8 cellular contexts compared by ENCODE assay signal in genomic region chr7:102426268-102427031, GRCh38. TPM values are rescaled to one million over a fixed set of nuclear protein-coding genes. Genes with fewer than 3 reads are reported as not detected.
DNase-seq lines count a peak whose midpoint lies in the region; ATAC-seq and TF ChIP-seq lines count a peak whose summit lies in the region.

No MANE protein-coding gene starts in this region.

- WGBS in suprapubic skin = 78% methylated on average over 15 of the region's 16 CpGs

- intact Hi-C loops in mucosa of descending colon (cut with DNase I, micrococcal nuclease) (no loop called here), gastrocnemius medialis (cut with DNase I; ENCODE audit: low total_unique reads) (no loop called here)

- H3F3A ChIP-seq in MM.1S (ENCODE audit: insufficient read depth, low read length) = peaks cover 46% of the 10 kb centered on the region

- H3K9me3 ChIP-seq in BLaER1 treated with 17β-estradiol and CSF1 and Interleukin-3, amounts not matched to agents 10 nM and 100 nM (replicated peaks in 1 of 11) = no peaks in the 10 kb centered on the region
- H3K9me3 ChIP-seq in MM.1S (replicated peaks; ENCODE audit: insufficient read depth, low read length) (no peaks in the 10 kb centered on the region), mucosa of descending colon (no peaks in the 10 kb centered on the region), suprapubic skin (no peaks in the 10 kb centered on the region), gastrocnemius medialis (no peaks in the 10 kb centered on the region)

- peak overlapping the region; percentile 24 to 57 (median 47); a peak in 19 of 20 replicates for H3K4me3 ChIP-seq in BLaER1 treated with 17β-estradiol and CSF1 and Interleukin-3, amounts not matched to agents 10 nM and 100 nM
- H3K4me3 ChIP-seq in MM.1S (ENCODE audit: low read length) = peak overlapping the region; percentile 49
- no peak overlapping the region for H3K4me3 ChIP-seq in mucosa of descending colon
- no peak overlapping the region for H3K4me3 ChIP-seq in suprapubic skin
- H3K4me3 ChIP-seq in gastrocnemius medialis = no peak overlapping the region

- no peak overlapping the region for H2AFZ ChIP-seq in MM.1S (ENCODE audit: low read length)

- TF ChIP-seq EP300 in suprapubic skin (IDR thresholded peaks at IDR 0.05) = no peak

- H3K9me2 ChIP-seq in MM.1S (replicated peaks; ENCODE audit: insufficient read depth, low read length) = no peaks in the 10 kb centered on the region

- in situ Hi-C loops in gastrocnemius medialis (cut with MboI; ENCODE audit: low sequenced_read_pairs in 4 of 4) = no loop called here

- no peaks in the 10 kb centered on the region; a peak in 1 of 22 replicates for H4K20me1 ChIP-seq in BLaER1 treated with 17β-estradiol and CSF1 and Interleukin-3, amounts not matched to agents 10 nM and 100 nM
- H4K20me1 ChIP-seq in MM.1S (ENCODE audit: insufficient read depth, low read length) = no peaks in the 10 kb centered on the region

- H3K4me2 ChIP-seq in BLaER1 treated with 17β-estradiol and CSF1 and Interleukin-3, amounts not matched to agents 10 nM and 100 nM = peak overlapping the region; percentile 86 to 98 (median 94)
- H3K4me2 ChIP-seq in MM.1S (ENCODE audit: low read depth, low read length) = peak overlapping the region; percentile 84

- H3K79me2 ChIP-seq in MM.1S (ENCODE audit: low read length) = peaks cover 27% of the 10 kb centered on the region

- peak overlapping the region; percentile 77 to 90 (median 84) for H3K9ac ChIP-seq in BLaER1 treated with 17β-estradiol and CSF1 and Interleukin-3, amounts not matched to agents 10 nM and 100 nM
- peak overlapping the region; percentile 93 for H3K9ac ChIP-seq in MM.1S (ENCODE audit: low read length)

- peaks cover 83 to 99% (median 96%) of the 10 kb centered on the region in 10 experiments for H3K4me1 ChIP-seq in BLaER1 treated with 17β-estradiol and CSF1 and Interleukin-3, amounts not matched to agents 10 nM and 100 nM
- peaks cover 67% of the 10 kb centered on the region for H3K4me1 ChIP-seq in MM.1S (ENCODE audit: low read length)
- H3K4me1 ChIP-seq in mucosa of descending colon (ENCODE audit: low read depth) = peaks cover 4% of the 10 kb centered on the region
- peaks cover 12% of the 10 kb centered on the region for H3K4me1 ChIP-seq in suprapubic skin
- no peaks in the 10 kb centered on the region for H3K4me1 ChIP-seq in gastrocnemius medialis

- no peaks in the 10 kb centered on the region for H3K27me3 ChIP-seq in BLaER1 treated with 17β-estradiol and CSF1 and Interleukin-3, amounts not matched to agents 10 nM and 100 nM
- no peaks in the 10 kb centered on the region for H3K27me3 ChIP-seq in MM.1S (replicated peaks; ENCODE audit: insufficient read depth, low read length)
- H3K27me3 ChIP-seq in suprapubic skin = no peaks in the 10 kb centered on the region
- H3K27me3 ChIP-seq in gastrocnemius medialis = no peaks in the 10 kb centered on the region

- no peak for TF ChIP-seq POLR2A in suprapubic skin (IDR thresholded peaks at IDR 0.05)
- no peak for TF ChIP-seq POLR2A in gastrocnemius medialis (IDR thresholded peaks at IDR 0.05)

- no peak for TF ChIP-seq CTCF in MM.1S (IDR thresholded peaks at IDR 0.05; ENCODE audit: low read length)
- TF ChIP-seq CTCF in mucosa of descending colon (IDR thresholded peaks at IDR 0.05) = no peak
- TF ChIP-seq CTCF in suprapubic skin (IDR thresholded peaks at IDR 0.05) = no peak
- TF ChIP-seq CTCF in gastrocnemius medialis (IDR thresholded peaks at IDR 0.05 in 4 of 5, conservative IDR thresholded peaks at IDR 0.05 in 1 of 5) = no peak

- peak; percentile 95 for DNase-seq in MM.1S
- peak; percentile 41 for DNase-seq in activated T-helper 1 cell treated with Interleukin-2 at 50 U/mL for 16 hours (ENCODE audit: low read depth)
- peak; percentile 50 to 79 (median 58) for DNase-seq in mucosa of descending colon
- DNase-seq in suprapubic skin (ENCODE audit: low spot score in 2 of 2) = no peak
- no peak for DNase-seq in SW480 (ENCODE audit: low spot score)
- no peak for DNase-seq in gastrocnemius medialis

- peak; percentile 51 for ATAC-seq in GM21447 (IDR thresholded peaks at IDR 0.05; ENCODE audit: unreplicated experiment)
- peak; percentile 64 for ATAC-seq in mucosa of descending colon
- no peak for ATAC-seq in gastrocnemius medialis

- H3K36me3 ChIP-seq in BLaER1 treated with 17β-estradiol and CSF1 and Interleukin-3, amounts not matched to agents 10 nM and 100 nM = peaks cover 0 to 29% (median 17%) of the 10 kb centered on the region in 11 experiments; a peak in 13 of 22 replicates
- H3K36me3 ChIP-seq in MM.1S (replicated peaks; ENCODE audit: insufficient read depth, low read length) (no peaks in the 10 kb centered on the region; the same call in 1 of the 2 replicates), mucosa of descending colon (ENCODE audit: low read depth) (no peaks in the 10 kb centered on the region), suprapubic skin (peaks cover 41% of the 10 kb centered on the region), gastrocnemius medialis (peaks cover 0 to 22% of the 10 kb centered on the region in 2 donors)

- peak overlapping the region; percentile 91 to 99 (median 95) for H3K27ac ChIP-seq in BLaER1 treated with 17β-estradiol and CSF1 and Interleukin-3, amounts not matched to agents 10 nM and 100 nM
- H3K27ac ChIP-seq in MM.1S (ENCODE audit: low read length) (peak overlapping the region; percentile 98), suprapubic skin (peak overlapping the region; percentile 56), gastrocnemius medialis (peak overlapping the region in 1 of 4 donors; percentile 0)

RNA-seq across cellular contexts. Expression of gene ORAI2, which starts 6.9 kb away (rescaled TPM):
- total RNA-seq in mucosa of descending colon (1 to 10 TPM; 2.8 to 9.8 (median 7.5) TPM), suprapubic skin (1 to 10 TPM; 4.3 to 7.0 (median 5.0) TPM), gastrocnemius medialis (1 to 10 TPM; 1.8 to 4.1 (median 2.3) TPM)

RNA-seq across cellular contexts. Expression of gene PRKRIP1, which starts 30.3 kb away (rescaled TPM):
- total RNA-seq in mucosa of descending colon = 10 to 100 TPM; 15.1 to 24.1 (median 18.6) TPM
- 10 to 100 TPM; 21.5 to 54.7 (median 23.3) TPM for total RNA-seq in suprapubic skin
- total RNA-seq in gastrocnemius medialis = 10 to 100 TPM in 3 of 4 donors, 1 to 10 TPM in 1; 6.1 to 22.1 (median 13.4) TPM

RNA-seq across cellular contexts. Expression of gene ALKBH4, which starts 38.2 kb away (rescaled TPM):
- total RNA-seq in mucosa of descending colon (10 to 100 TPM in 1 of 3 donors, 1 to 10 TPM in 2; 8.4 to 11.1 (median 10.0) TPM), suprapubic skin (10 to 100 TPM; 17.9 to 41.1 (median 26.7) TPM), gastrocnemius medialis (10 to 100 TPM in 2 of 4 donors, 1 to 10 TPM in 2; 8.7 to 15.1 (median 10.9) TPM)

RNA-seq across cellular contexts. Expression of gene LRWD1, which starts 38.3 kb away (rescaled TPM):
- total RNA-seq in mucosa of descending colon (10 to 100 TPM; 12.7 to 17.6 (median 13.3) TPM), suprapubic skin (10 to 100 TPM in 3 of 4 donors, 1 to 10 TPM in 1; 9.8 to 19.2 (median 16.4) TPM), gastrocnemius medialis (10 to 100 TPM in 3 of 4 donors, 1 to 10 TPM in 1; 7.5 to 24.5 (median 18.0) TPM)

RNA-seq across cellular contexts. Expression of gene POLR2J, which starts 52.3 kb away (rescaled TPM):
- total RNA-seq in mucosa of descending colon (10 to 100 TPM; 44.0 to 59.3 (median 45.6) TPM), suprapubic skin (10 to 100 TPM in 3 of 4 donors, 1 to 10 TPM in 1; 9.5 to 29.0 (median 19.3) TPM), gastrocnemius medialis (10 to 100 TPM; 25.7 to 67.9 (median 51.6) TPM)

Comparison
In these comparisons a context has a peak if more than half of its experiments do, and no peak if none do; other contexts are left out.
1. H3K4me3 ChIP-seq: peak in BLaER1 treated with 17β-estradiol and CSF1 and Interleukin-3, amounts not matched to agents 10 nM and 100 nM (10 of 10) and MM.1S (single experiment); none in mucosa of descending colon (single experiment), suprapubic skin (single experiment) and gastrocnemius medialis (0 of 4).
2. ATAC-seq: peak in GM21447 (single experiment) and mucosa of descending colon (single experiment); none in gastrocnemius medialis (0 of 2).
3. DNase-seq: peak in MM.1S (single experiment), activated T-helper 1 cell treated with Interleukin-2 at 50 U/mL for 16 hours (single experiment) and mucosa of descending colon (3 of 3); none in suprapubic skin (0 of 2), SW480 (single experiment) and gastrocnemius medialis (0 of 2).